Comparison of ENCODE assay signal across 8 cellular contexts in the genomic region with DNA sequence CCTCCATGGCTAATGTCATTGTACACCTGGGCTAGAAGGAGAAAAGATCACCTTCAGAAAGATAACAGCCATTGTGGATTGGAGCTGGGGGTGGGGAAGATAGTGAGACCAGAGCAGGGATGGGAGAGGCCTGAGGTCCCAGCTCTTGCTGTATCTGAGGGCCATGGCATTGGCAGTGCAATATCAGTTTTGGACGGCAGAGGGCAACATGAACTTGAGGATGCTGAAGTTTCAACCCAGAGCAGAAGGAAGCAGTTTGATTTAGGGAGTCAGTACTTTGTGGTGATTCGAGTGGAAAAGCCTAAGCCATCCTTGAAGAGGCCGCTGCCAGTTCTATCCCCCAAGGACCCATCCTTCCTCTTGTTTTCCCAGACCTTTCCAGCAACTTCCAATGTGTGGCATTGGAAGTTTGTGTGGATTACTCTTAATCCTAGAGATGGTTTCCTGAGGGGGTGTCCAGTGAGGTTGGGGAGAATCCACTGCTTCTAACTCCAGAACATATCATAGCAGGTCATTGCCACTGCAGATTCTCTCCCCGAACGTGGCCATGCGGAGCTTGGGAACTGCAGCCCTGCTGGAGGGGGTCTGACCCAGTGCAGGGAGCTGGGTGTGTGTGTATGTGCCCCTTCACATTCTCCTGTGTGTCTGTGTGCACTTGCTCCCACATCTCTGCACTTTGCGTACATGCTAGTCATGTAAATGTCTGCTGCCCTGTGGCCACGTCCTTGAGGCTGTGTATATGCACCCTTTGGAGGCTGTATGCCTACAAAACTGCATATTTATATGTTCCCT. TPM values are rescaled to one million over a fixed set of nuclear protein-coding genes. Genes with fewer than 3 reads are reported as not detected.
A peak's percentile ranks its signal among the peaks of the same experiment; 100 is the strongest.
DNase-seq lines count a peak whose midpoint lies in the region; ATAC-seq and TF ChIP-seq lines count a peak whose summit lies in the region.

No MANE protein-coding gene starts in this region.

- no peak overlapping the region for H3K27ac ChIP-seq in IMR-90 (ENCODE audit: insufficient read depth, low read length)
- no peak overlapping the region for H3K27ac ChIP-seq in OCI-LY7 (ENCODE audit: low read depth, low read length, poor library complexity, severe bottlenecking)
- H3K27ac ChIP-seq in esophagus muscularis mucosa (replicated peaks in 1 of 4) = no peak overlapping the region

- WGBS in IMR-90 (ENCODE audit: extremely low coverage in 2 of 2, insufficient read length in 1 of 2), 2 experiments = no CpG with 5 or more reads among the region's 8 CpGs
- WGBS in esophagus muscularis mucosa = 51% methylated on average over 8 of the region's 8 CpGs

- ATAC-seq in IMR-90 (ENCODE audit: low read depth) (peak; percentile 97), GM18517 (IDR thresholded peaks at IDR 0.05; ENCODE audit: unreplicated experiment) (no peak)
- ATAC-seq in naive thymus-derived CD8-positive, alpha-beta T cell = peak; percentile 66 to 75

- H2BK120ac ChIP-seq in IMR-90 (ENCODE audit: low read depth, low read length) = no peak overlapping the region

- no peak overlapping the region for H3K9ac ChIP-seq in IMR-90 (ENCODE audit: low read depth, low read length)

- no peaks in the 10 kb centered on the region for H3K4me1 ChIP-seq in IMR-90 (ENCODE audit: control insufficient read depth, insufficient read depth, low read length)
- H3K4me1 ChIP-seq in OCI-LY7 (ENCODE audit: insufficient read depth, low read length, poor library complexity, severe bottlenecking) = no peaks in the 10 kb centered on the region
- H3K4me1 ChIP-seq in esophagus muscularis mucosa = peaks cover 5 to 28% (median 17%) of the 10 kb centered on the region in 4 donors

- no peak for TF ChIP-seq EP300 in esophagus muscularis mucosa (IDR thresholded peaks at IDR 0.05)

- TF ChIP-seq CTCF in IMR-90 (conservative IDR thresholded peaks at IDR 0.05; ENCODE audit: low read depth, low read length) (peak; percentile 96), OCI-LY7 (conservative IDR thresholded peaks at IDR 0.05; ENCODE audit: low read length) (peak; percentile 87), esophagus muscularis mucosa (IDR thresholded peaks at IDR 0.05) (peak; percentile 86 to 97 (median 92))

- no peak overlapping the region for H3K14ac ChIP-seq in IMR-90 (replicated peaks; ENCODE audit: low read depth, low read length)

- H3K27me3 Mint-ChIP-seq in naive thymus-derived CD8-positive, alpha-beta T cell = peaks cover 0 to 24% (median 3%) of the 10 kb centered on the region in 5 donors

- H3K23ac ChIP-seq in IMR-90 (ENCODE audit: low read depth, low read length) = no peak overlapping the region

- H3K36me3 ChIP-seq in IMR-90 (ENCODE audit: control insufficient read depth, insufficient read depth, low read length) = no peaks in the 10 kb centered on the region
- H3K36me3 ChIP-seq in OCI-LY7 (ENCODE audit: insufficient read depth, low read length) = no peaks in the 10 kb centered on the region
- no peaks in the 10 kb centered on the region for H3K36me3 ChIP-seq in esophagus muscularis mucosa

- H3K27me3 ChIP-seq in IMR-90 (ENCODE audit: control insufficient read depth, insufficient read depth, low read length) (no peaks in the 10 kb centered on the region; the same call in 1 of the 2 replicates), esophagus muscularis mucosa (peaks cover 0 to 14% (median 0%) of the 10 kb centered on the region in 4 donors)

- H3K9me2 ChIP-seq in OCI-LY7 (ENCODE audit: insufficient read depth, low read length) = no peaks in the 10 kb centered on the region

- in situ Hi-C loops in IMR-90 (cut with MboI; ENCODE audit: low sequenced_read_pairs) = loop anchor here (25.0 kb wide), 1 partner anchor 257 kb away; no protein-coding TSS in a partner anchor

- no peak overlapping the region for H4K91ac ChIP-seq in IMR-90 (ENCODE audit: insufficient read depth, low read depth, low read length)

- no peak overlapping the region for H3K18ac ChIP-seq in IMR-90 (ENCODE audit: low read depth, low read length)

- H4K20me1 ChIP-seq in IMR-90 (ENCODE audit: insufficient read depth, low read length) = no peaks in the 10 kb centered on the region
- no peaks in the 10 kb centered on the region for H4K20me1 ChIP-seq in OCI-LY7 (ENCODE audit: insufficient read depth, low read length)

- CTCF ChIA-PET in IMR-90 (lab: Yijun Ruan, JAX) = interaction anchor here (0.5 to 11.2 kb wide), 10 partner anchors 32 to 260 kb away, joined by 3 to 161 read pairs (median 3); no protein-coding TSS in a partner anchor
- CTCF ChIA-PET in OCI-LY7 (lab: Charles Lee; ENCODE audit: unreplicated experiment) = interaction anchor here (0.6 to 2.6 kb wide), 2 partner anchors 58 to 63 kb away, joined by 3 to 16 read pairs; no protein-coding TSS in a partner anchor

- H3K79me1 ChIP-seq in IMR-90 (ENCODE audit: low read depth in 1 of 2, low read length in 2 of 2) = no peaks in the 10 kb centered on the region

- POLR2A ChIA-PET in IMR-90 (lab: Charles Lee; ENCODE audit: unreplicated experiment) = no interaction called here
- POLR2A ChIA-PET in OCI-LY7 (lab: Charles Lee) = interaction anchor here (0.6 kb wide), 1 partner anchor 63 kb away, joined by 3 read pairs; no protein-coding TSS in a partner anchor
- POLR2A ChIA-PET in naive thymus-derived CD8-positive, alpha-beta T cell (lab: Charles Lee) = no interaction called here

- DNase-seq in EH (ENCODE audit: low read depth) = peak; percentile 82
- peak; percentile 84 for DNase-seq in IMR-90
- peak; percentile 69 for DNase-seq in OCI-LY7 (ENCODE audit: low spot score)
- peak; percentile 60 for DNase-seq in activated T-cell treated with anti-CD3 and anti-CD28 coated beads for 24 hours (ENCODE audit: low read depth)
- peak; percentile 95 for DNase-seq in esophagus muscularis mucosa (ENCODE audit: extremely low spot score)
- DNase-seq in naive thymus-derived CD8-positive, alpha-beta T cell = peak; percentile 33 to 76 (median 54)
- DNase-seq in stimulated activated CD8-positive, alpha-beta memory T cell treated with anti-CD3 and anti-CD28 coated beads, Interleukin-7, amount 100 ng/mL, for 48 hours (ENCODE audit: extremely low read depth in 1 of 2, low read depth in 1 of 2) = peak; percentile 41

- H2AFZ ChIP-seq in IMR-90 (replicated peaks; ENCODE audit: low read length, poor library complexity) (peak overlapping the region; percentile 34), OCI-LY7 (ENCODE audit: low read length) (no peak overlapping the region)

- no peaks in the 10 kb centered on the region for H3K9me3 Mint-ChIP-seq in naive thymus-derived CD8-positive, alpha-beta T cell

- H2AK9ac ChIP-seq in IMR-90 (replicated peaks; ENCODE audit: low read depth, low read length, poor library complexity) = no peak overlapping the region

- H4K8ac ChIP-seq in IMR-90 (ENCODE audit: low read depth in 2 of 2, low read length in 2 of 2) = no peak overlapping the region

- H3K9me1 ChIP-seq in IMR-90 (ENCODE audit: insufficient read depth, low read length) = no peaks in the 10 kb centered on the region

- H3K4me2 ChIP-seq in IMR-90 (ENCODE audit: low read depth, low read length) = no peak overlapping the region
- H3K4me2 ChIP-seq in OCI-LY7 (ENCODE audit: low read length) = no peak overlapping the region

- H3K27ac Mint-ChIP-seq in naive thymus-derived CD8-positive, alpha-beta T cell = no peak overlapping the region

- no peak overlapping the region for H3K4me3 ChIP-seq in IMR-90 (ENCODE audit: insufficient read depth, low read depth, low read length)
- H3K4me3 ChIP-seq in OCI-LY7 (ENCODE audit: low read depth, low read length, poor library complexity, severe bottlenecking) = no peak overlapping the region
- H3K4me3 ChIP-seq in esophagus muscularis mucosa = no peak overlapping the region

- H3K56ac ChIP-seq in IMR-90 (ENCODE audit: extremely low read depth, insufficient read depth, low read length) = no peak overlapping the region

- no peak overlapping the region for H2BK20ac ChIP-seq in IMR-90 (ENCODE audit: low read depth, low read length)

- H3K9me3 ChIP-seq in IMR-90 (ENCODE audit: control insufficient read depth, insufficient read depth, low read length) (no peaks in the 10 kb centered on the region), OCI-LY7 (ENCODE audit: low read length) (no peaks in the 10 kb centered on the region), esophagus muscularis mucosa (no peaks in the 10 kb centered on the region)

- TF ChIP-seq POLR2A in IMR-90 (IDR thresholded peaks at IDR 0.05; ENCODE audit: low read depth, low read length) (peak; percentile 43; the same call in 1 of the 2 replicates), esophagus muscularis mucosa (IDR thresholded peaks at IDR 0.05; ENCODE audit: low read depth) (no peak)

- dilution Hi-C loops in IMR-90 (cut with HindIII; ENCODE audit: low sequenced_read_pairs, unreplicated experiment) = no loop called here

- no peak overlapping the region for H3K4me3 Mint-ChIP-seq in naive thymus-derived CD8-positive, alpha-beta T cell

- H3K36me3 Mint-ChIP-seq in naive thymus-derived CD8-positive, alpha-beta T cell = no peaks in the 10 kb centered on the region

- intact Hi-C loops in IMR-90 (cut with micrococcal nuclease) (loop anchor here (1.0 to 5.0 kb wide), 4 partner anchors 58 to 262 kb away; no protein-coding TSS in a partner anchor), OCI-LY7 (cut with micrococcal nuclease; ENCODE audit: unreplicated experiment) (loop anchor here (1.0 to 5.0 kb wide), 3 partner anchors 58 to 262 kb away; no protein-coding TSS in a partner anchor), esophagus muscularis mucosa (cut with DNase I) (loop anchor here (2.0 to 5.0 kb wide), 3 partner anchors 58 to 183 kb away; no protein-coding TSS in a partner anchor)

- no peaks in the 10 kb centered on the region for H3K79me2 ChIP-seq in OCI-LY7 (ENCODE audit: insufficient read depth, low read depth, low read length)

- no peak overlapping the region for H2BK5ac ChIP-seq in IMR-90 (ENCODE audit: low read depth, low read length, poor library complexity, severe bottlenecking)

- no peak overlapping the region for H2BK15ac ChIP-seq in IMR-90 (ENCODE audit: low read depth, low read length)

- peak; percentile 97 for TF ChIP-seq RAD21 in IMR-90 (IDR thresholded peaks at IDR 0.05; ENCODE audit: low read length)

- no peaks in the 10 kb centered on the region for H3K4me1 Mint-ChIP-seq in naive thymus-derived CD8-positive, alpha-beta T cell

- H3K4ac ChIP-seq in IMR-90 (ENCODE audit: low read depth, low read length) = no peak overlapping the region

- H2AK5ac ChIP-seq in IMR-90 (ENCODE audit: low read depth, low read length) = no peak overlapping the region

- no peak overlapping the region for H4K5ac ChIP-seq in IMR-90 (ENCODE audit: low read depth, low read length)

- BruUV-seq in IMR-90 (replicated peaks; lab: Mats Ljungman, UMichigan) (no TSS peak), OCI-LY7 (replicated peaks; lab: Mats Ljungman, UMichigan) (no TSS peak)

TF ChIP-seq in IMR-90, 13 proteins besides CTCF, POLR2A, EP300 and RAD21 (continues in another document):
- no peak for TF ChIP-seq FOS (IDR thresholded peaks at IDR 0.05; ENCODE audit: low read depth, low read length)

RNA-seq across cellular contexts. Expression of a gene that starts 24.1 kb away (rescaled TPM):
- total RNA-seq in IMR-90 (2012; rRNA removed) (under 0.01 TPM in 1 of 2 replicates, not detected in the other), OCI-LY7 (2022) (not detected in 2 replicates), esophagus muscularis mucosa (under 1 TPM in 1 of 4 donors, not detected in 3; under 0.01 TPM)
- not detected in 2 replicates for polyA plus RNA-seq in IMR-90 (2012; rRNA removed)
- polyA plus RNA-seq in IMR-90 (2012; cell fraction: cytosol; rRNA removed) = not detected in 2 replicates
- polyA plus RNA-seq in IMR-90 (2012; cell fraction: nucleus; rRNA removed; ENCODE audit: low replicate concordance) = 0.01 and 0.03 TPM in 2 replicates
- not detected in 2 replicates for total RNA-seq in OCI-LY7 (2014; rRNA removed; shearing (Covaris generic))
- not detected for total RNA-seq in naive thymus-derived CD8-positive, alpha-beta T cell
- not detected for polyA plus RNA-seq in naive thymus-derived CD8-positive, alpha-beta T cell

Comparison
In these comparisons a context has a peak if more than half of its experiments do, and no peak if none do; other contexts are left out.
1. DNase-seq: peak in every context shown above with its lines; median percentile 95 in esophagus muscularis mucosa; 84 in IMR-90; 82 in EH; 69 in OCI-LY7; 60 in activated T-cell treated with anti-CD3 and anti-CD28 coated beads for 24 hours; 54 in naive thymus-derived CD8-positive, alpha-beta T cell; 41 in stimulated activated CD8-positive, alpha-beta memory T cell treated with anti-CD3 and anti-CD28 coated beads, Interleukin-7, amount 100 ng/mL, for 48 hours.